16 cellular contexts compared by ENCODE assay signal in genomic region chr12:59056931-59057330, GRCh38.
"Had no signal": no experiment of that assay in that cellular context is flagged by ENCODE, and none has a peak within 500 bp of the region (broad histone marks: within the 10 kb centered on the region; RNA-seq: fewer than 3 reads in every experiment).

No MANE protein-coding gene starts in this region.

- H3K9me3 ChIP-seq: ovary, psoas muscle, right lobe of liver, thoracic aorta, upper lobe of left lung had no signal

- H3K4me3 ChIP-seq: ovary, psoas muscle, right lobe of liver, thoracic aorta, upper lobe of left lung had no signal

- H3K36me3 ChIP-seq: ovary, right lobe of liver, thoracic aorta, upper lobe of left lung had no signal

- DNase-seq: activated CD4-positive, alpha-beta T cell treated with anti-CD3 and anti-CD28 coated beads, Interleukin-2, amount 10 ng/mL, durations not matched to agents 24 days and 14 days; activated CD8-positive, alpha-beta T cell treated with anti-CD3 and anti-CD28 coated beads, Interleukin-2, amount 10 ng/mL, durations not matched to agents 7 days and 5 days; activated naive CD4-positive, alpha-beta T cell treated with anti-CD3 and anti-CD28 coated beads, Interleukin-2, amount 10 ng/mL, durations not matched to agents 7 days and 5 days; activated naive CD8-positive, alpha-beta T cell treated with anti-CD3 and anti-CD28 coated beads, Interleukin-2, amount 50 U/mL, for 24 hours; activated T-cell treated with anti-CD3 and anti-CD28 coated beads, Interleukin-2, amount 50 U/mL, for 24 hours; aorta; effector memory CD8-positive, alpha-beta T cell; hypothalamus; kidney; ovary; psoas muscle; right lobe of liver; small intestine; stimulated activated CD4-positive, alpha-beta T cell treated with anti-CD3 and anti-CD28 coated beads, Interleukin-4, amount 100 ng/mL, for 24 hours; upper lobe of left lung had no signal

- H3K27ac ChIP-seq: ovary, psoas muscle, right lobe of liver, thoracic aorta, upper lobe of left lung had no signal

- H3K4me1 ChIP-seq: psoas muscle, right lobe of liver, upper lobe of left lung had no signal

- H3K27me3 ChIP-seq: ovary, right lobe of liver, upper lobe of left lung had no signal
